ENCODE assay signal across 8 cellular contexts in the genomic region with DNA sequence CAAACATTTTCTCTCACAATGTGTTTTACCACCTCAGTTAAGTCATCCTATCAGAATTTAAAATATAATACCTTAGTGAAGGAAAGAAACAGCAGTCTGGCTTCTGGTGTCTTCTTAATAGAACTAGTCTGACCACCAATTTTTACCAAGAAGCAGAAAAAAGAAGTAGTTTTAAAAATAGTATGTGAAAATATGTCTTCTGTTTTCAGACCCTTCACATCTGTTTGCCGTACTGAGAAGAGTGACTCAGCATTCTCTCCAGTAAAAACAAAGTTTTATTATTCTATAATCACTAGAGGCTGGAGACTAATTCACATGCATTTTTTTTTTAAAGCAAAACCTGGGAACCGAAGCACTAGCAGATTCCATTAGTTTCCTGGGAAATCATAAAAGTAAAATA.
A peak's percentile ranks its signal among the peaks of the same experiment; 100 is the strongest.
DNase-seq lines count a peak whose midpoint lies in the region; ATAC-seq and TF ChIP-seq lines count a peak whose summit lies in the region.

No MANE protein-coding gene starts in this region.

- H3K27me3 ChIP-seq in psoas muscle (ENCODE audit: insufficient read depth in 3 of 3, low read length in 2 of 3): no peaks in the 10 kb centered on the region
- no peaks in the 10 kb centered on the region for H3K27me3 ChIP-seq in SJCRH30

- TF ChIP-seq CTCF in psoas muscle (IDR thresholded peaks at IDR 0.05): no peak

- no peaks in the 10 kb centered on the region for H3K4me1 ChIP-seq in psoas muscle
- H3K4me1 ChIP-seq in SJCRH30: no peaks in the 10 kb centered on the region

- intact Hi-C loops in psoas muscle (cut with DNase I): no loop called here

- no peaks in the 10 kb centered on the region for H3K36me3 ChIP-seq in psoas muscle (ENCODE audit: insufficient read depth in 1 of 2, low read depth in 1 of 2)
- H3K36me3 ChIP-seq in SJCRH30: no peaks in the 10 kb centered on the region

- DNase-seq in OCI-M1 (lab: John Stamatoyannopoulos, UW) (peak; percentile 60), psoas muscle (no peak), SJCRH30 (no peak), NCI-H526 (lab: John Stamatoyannopoulos, UW) (no peak), NCI-H748 (lab: John Stamatoyannopoulos, UW; ENCODE audit: unreplicated experiment) (no peak)
- no peak for DNase-seq in stimulated activated naive CD4-positive, alpha-beta T cell treated with Interleukin-2 at 50 U/mL for 16 hours (lab: John Stamatoyannopoulos, UW)

- ATAC-seq in GM18873 (IDR thresholded peaks at IDR 0.05; ENCODE audit: low FRiP score, unreplicated experiment) (peak; percentile 61), HG02938 (IDR thresholded peaks at IDR 0.05; ENCODE audit: unreplicated experiment) (peak; percentile 65), psoas muscle (no peak)

- H3K4me3 ChIP-seq in psoas muscle: peak overlapping the region; percentile 8
- no peak overlapping the region for H3K4me3 ChIP-seq in SJCRH30

- H3K27ac ChIP-seq in psoas muscle (no peak overlapping the region), SJCRH30 (no peak overlapping the region)

- WGBS in psoas muscle, 3 donors: 17 to 18% (median 17%) methylated on average over 2 of the region's 2 CpGs

- H3K9me3 ChIP-seq in psoas muscle: no peaks in the 10 kb centered on the region
- H3K9me3 ChIP-seq in SJCRH30 (replicated peaks): no peaks in the 10 kb centered on the region

Comparison
In these comparisons a context has a peak if more than half of its experiments do, and no peak if none do; other contexts are left out.
1. ATAC-seq: peak in GM18873 (single experiment) and HG02938 (single experiment); none in psoas muscle (0 of 4).